ENCODE assay signal across 35 cellular contexts in genomic region chr1:199704231-199704630, GRCh38.
"Had no signal": no experiment of that assay in that cellular context is flagged by ENCODE, and none has a peak within 500 bp of the region (broad histone marks: within the 10 kb centered on the region; RNA-seq: fewer than 3 reads in every experiment).

No MANE protein-coding gene starts in this region.

- ATAC-seq: activated CD4-positive, alpha-beta T cell treated with anti-CD3 and anti-CD28 coated beads for 36 hours; activated naive CD4-positive, alpha-beta T cell treated with anti-CD3 and anti-CD28 coated beads, Interleukin-2, amount 50 U/mL, for 72 hours; activated T-cell treated with anti-CD3 and anti-CD28 coated beads, Interleukin-2, amount 50 U/mL, for 72 hours; effector memory CD8-positive, alpha-beta T cell; gastroesophageal sphincter; heart right ventricle; T-helper 17 cell had no signal

- H3K4me3 ChIP-seq: esophagus squamous epithelium, gastroesophageal sphincter, heart right ventricle had no signal

- H3K4me3 Mint-ChIP-seq: activated CD4-positive, alpha-beta memory T cell treated with anti-CD3 and anti-CD28 coated beads, Interleukin-2, amount 10 ng/mL, durations not matched to agents 7 days and 5 days; activated CD4-positive, alpha-beta T cell treated with anti-CD3 and anti-CD28 coated beads for 36 hours; activated CD4-positive, alpha-beta T cell treated with anti-CD3 and anti-CD28 coated beads, Interleukin-2, amount 10 ng/mL, durations not matched to agents 7 days and 5 days; activated naive CD4-positive, alpha-beta T cell treated with anti-CD3 and anti-CD28 coated beads, Interleukin-2, amount 10 ng/mL, durations not matched to agents 7 days and 5 days; activated naive CD8-positive, alpha-beta T cell treated with anti-CD3 and anti-CD28 coated beads, Interleukin-2, amount 10 ng/mL, durations not matched to agents 7 days and 5 days; activated T-cell treated with anti-CD3 and anti-CD28 coated beads, Interleukin-2, amount 50 U/mL, for 24 hours; activated T-cell treated with anti-CD3 and anti-CD28 coated beads, Interleukin-2, amount 50 U/mL, for 72 hours; central memory CD8-positive, alpha-beta T cell; effector memory CD8-positive, alpha-beta T cell; T-helper 17 cell; T-helper 2 cell treated with Interferon-gamma antibody and Interleukin-4, amounts not matched to agents 5 μg/mL and 100 μg/mL, for 36 hours had no signal

- H3K27ac ChIP-seq: brain microvascular endothelial cell, esophagus squamous epithelium, gastroesophageal sphincter, heart right ventricle had no signal

- H3K9me3 Mint-ChIP-seq: activated CD4-positive, alpha-beta memory T cell treated with anti-CD3 and anti-CD28 coated beads, Interleukin-2, amount 10 ng/mL, durations not matched to agents 7 days and 5 days; activated CD4-positive, alpha-beta T cell treated with anti-CD3 and anti-CD28 coated beads, Interleukin-2, amount 10 ng/mL, durations not matched to agents 7 days and 5 days; activated naive CD4-positive, alpha-beta T cell treated with anti-CD3 and anti-CD28 coated beads, Interleukin-2, amount 10 ng/mL, durations not matched to agents 7 days and 5 days; activated naive CD4-positive, alpha-beta T cell treated with anti-CD3 and anti-CD28 coated beads, Interleukin-2, amount 50 U/mL, for 72 hours; activated naive CD8-positive, alpha-beta T cell treated with anti-CD3 and anti-CD28 coated beads, Interleukin-2, amount 10 ng/mL, durations not matched to agents 7 days and 5 days; activated T-cell treated with anti-CD3 and anti-CD28 coated beads, Interleukin-2, amount 50 U/mL, for 24 hours; activated T-cell treated with anti-CD3 and anti-CD28 coated beads, Interleukin-2, amount 50 U/mL, for 72 hours; central memory CD8-positive, alpha-beta T cell; effector memory CD8-positive, alpha-beta T cell; T-helper 2 cell treated with Interferon-gamma antibody and Interleukin-4, amounts not matched to agents 5 μg/mL and 100 μg/mL, for 36 hours had no signal

- H3K36me3 ChIP-seq: brain microvascular endothelial cell, esophagus squamous epithelium, gastroesophageal sphincter, heart right ventricle had no signal

- H3K27me3 ChIP-seq: brain microvascular endothelial cell, esophagus squamous epithelium, gastroesophageal sphincter, heart right ventricle had no signal

- H3K36me3 Mint-ChIP-seq: activated naive CD4-positive, alpha-beta T cell treated with anti-CD3 and anti-CD28 coated beads, Interleukin-2, amount 10 ng/mL, durations not matched to agents 7 days and 5 days; activated naive CD4-positive, alpha-beta T cell treated with anti-CD3 and anti-CD28 coated beads, Interleukin-2, amount 50 U/mL, for 72 hours; activated naive CD8-positive, alpha-beta T cell treated with anti-CD3 and anti-CD28 coated beads, Interleukin-2, amount 10 ng/mL, durations not matched to agents 7 days and 5 days had no signal

- H3K9me3 ChIP-seq: esophagus squamous epithelium, gastroesophageal sphincter, heart right ventricle had no signal

- H3K27ac Mint-ChIP-seq: activated CD4-positive, alpha-beta memory T cell treated with anti-CD3 and anti-CD28 coated beads, Interleukin-2, amount 10 ng/mL, durations not matched to agents 7 days and 5 days; activated CD4-positive, alpha-beta T cell treated with anti-CD3 and anti-CD28 coated beads for 36 hours; activated CD4-positive, alpha-beta T cell treated with anti-CD3 and anti-CD28 coated beads, Interleukin-2, amount 10 ng/mL, durations not matched to agents 7 days and 5 days; activated naive CD4-positive, alpha-beta T cell treated with anti-CD3 and anti-CD28 coated beads, Interleukin-2, amount 10 ng/mL, durations not matched to agents 7 days and 5 days; activated naive CD4-positive, alpha-beta T cell treated with anti-CD3 and anti-CD28 coated beads, Interleukin-2, amount 50 U/mL, for 72 hours; activated naive CD8-positive, alpha-beta T cell treated with anti-CD3 and anti-CD28 coated beads, Interleukin-2, amount 10 ng/mL, durations not matched to agents 7 days and 5 days; activated T-cell treated with anti-CD3 and anti-CD28 coated beads, Interleukin-2, amount 50 U/mL, for 24 hours; activated T-cell treated with anti-CD3 and anti-CD28 coated beads, Interleukin-2, amount 50 U/mL, for 72 hours; effector memory CD8-positive, alpha-beta T cell; T-helper 17 cell; T-helper 2 cell treated with Interferon-gamma antibody and Interleukin-4, amounts not matched to agents 5 μg/mL and 100 μg/mL, for 36 hours had no signal

- H3K4me1 Mint-ChIP-seq: activated CD4-positive, alpha-beta T cell treated with anti-CD3 and anti-CD28 coated beads for 36 hours; activated CD4-positive, alpha-beta T cell treated with anti-CD3 and anti-CD28 coated beads, Interleukin-2, amount 10 ng/mL, durations not matched to agents 7 days and 5 days; activated naive CD4-positive, alpha-beta T cell treated with anti-CD3 and anti-CD28 coated beads, Interleukin-2, amount 10 ng/mL, durations not matched to agents 7 days and 5 days had no signal

- FAIRE-seq: astrocyte, bronchial epithelial cell, colon had no signal

- DNase-seq: activated CD4-positive, alpha-beta memory T cell treated with anti-CD3 and anti-CD28 coated beads, Interleukin-2, amount 10 ng/mL, durations not matched to agents 7 days and 5 days; activated CD4-positive, alpha-beta T cell treated with anti-CD3 and anti-CD28 coated beads for 36 hours; activated CD4-positive, alpha-beta T cell treated with anti-CD3 and anti-CD28 coated beads, Interleukin-2, amount 10 ng/mL, durations not matched to agents 7 days and 5 days; activated CD4-positive, alpha-beta T cell treated with anti-CD3 and anti-CD28 coated beads, Interleukin-2, amount 50 U/mL, for 4 hours; activated CD4-positive, CD25-positive, alpha-beta regulatory T cell; activated CD4-positive, CD25-positive, alpha-beta regulatory T cell treated with anti-CD3 and anti-CD28 coated beads, Interleukin-2, amount 50 U/mL, for 72 hours; activated CD8-positive, alpha-beta memory T cell treated with anti-CD3 and anti-CD28 coated beads, Interleukin-2, amount 50 U/mL, for 48 hours; activated gamma-delta T cell; activated naive CD4-positive, alpha-beta T cell; activated naive CD4-positive, alpha-beta T cell treated with anti-CD3 and anti-CD28 coated beads, Interleukin-2, amount 10 ng/mL, durations not matched to agents 7 days and 5 days; activated naive CD8-positive, alpha-beta T cell treated with anti-CD3 and anti-CD28 coated beads, Interleukin-2, amount 10 ng/mL, durations not matched to agents 7 days and 5 days; activated T-cell treated with anti-CD3 and anti-CD28 coated beads for 4 hours; activated T-cell treated with anti-CD3 and anti-CD28 coated beads, Interleukin-2, amount 50 U/mL, for 24 hours; activated T-cell treated with anti-CD3 and anti-CD28 coated beads, Interleukin-2, amount 50 U/mL, for 72 hours; amniotic stem cell; anterior cingulate cortex; brain microvascular endothelial cell; cortex of kidney; dermis blood vessel endothelial cell; effector CD4-positive, alpha-beta T cell; effector memory CD8-positive, alpha-beta T cell; erythroblast; esophagus squamous epithelium; foreskin melanocyte; heart right ventricle; T-helper 1 cell; T-helper 17 cell; T1000 had no signal

- H3K4me1 ChIP-seq: esophagus squamous epithelium, gastroesophageal sphincter, heart right ventricle had no signal
